18 cellular contexts compared by ENCODE assay signal in the genomic region with DNA sequence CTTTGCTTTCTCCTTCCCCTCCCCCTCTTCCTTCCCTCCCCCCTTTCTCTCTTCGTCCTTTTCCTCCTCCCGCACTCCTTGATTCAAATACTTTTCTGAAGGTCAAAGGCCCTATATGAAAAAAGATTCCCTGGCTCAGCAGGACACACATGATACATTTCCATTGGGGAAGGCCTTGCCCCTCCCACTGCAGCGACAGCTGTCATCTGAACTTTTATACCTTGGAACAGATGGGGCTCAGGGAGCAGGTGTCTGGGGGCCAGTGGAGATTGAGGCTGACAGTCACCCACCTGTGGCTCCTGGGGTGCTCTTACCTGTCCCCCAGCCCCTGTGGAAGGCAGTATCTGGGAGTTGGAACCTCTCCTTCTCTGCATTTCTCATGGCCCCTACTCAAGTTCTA.
"Had no signal": no experiment of that assay in that cellular context is flagged by ENCODE, and none has a peak within 500 bp of the region (broad histone marks: within the 10 kb centered on the region; RNA-seq: fewer than 3 reads in every experiment).

No MANE protein-coding gene starts in this region.

- H3K4me1 Mint-ChIP-seq: activated naive CD8-positive, alpha-beta T cell treated with anti-CD3 and anti-CD28 coated beads, Interleukin-2, amount 10 ng/mL, durations not matched to agents 7 days and 5 days; endodermal cell had no signal

- H3K27me3 ChIP-seq: cardiac muscle cell had no signal

- FAIRE-seq: islet of Langerhans had no signal

- H3K27ac Mint-ChIP-seq: activated CD4-positive, alpha-beta memory T cell treated with anti-CD3 and anti-CD28 coated beads for 36 hours; activated CD4-positive, alpha-beta T cell treated with anti-CD3 and anti-CD28 coated beads for 36 hours; activated naive CD8-positive, alpha-beta T cell treated with anti-CD3 and anti-CD28 coated beads, Interleukin-2, amount 10 ng/mL, durations not matched to agents 7 days and 5 days; endodermal cell; natural killer cell treated with Interleukin-12 subunit alpha and Interleukin-12 subunit beta and Interleukin-15 and Interleukin-18, amount 100 ng/mL, for 72 hours; WTC11 had no signal

- H3K36me3 Mint-ChIP-seq: activated CD4-positive, alpha-beta memory T cell treated with anti-CD3 and anti-CD28 coated beads for 36 hours; activated naive CD8-positive, alpha-beta T cell treated with anti-CD3 and anti-CD28 coated beads, Interleukin-2, amount 10 ng/mL, durations not matched to agents 7 days and 5 days; natural killer cell treated with Interleukin-12 subunit alpha and Interleukin-12 subunit beta and Interleukin-15 and Interleukin-18, amount 100 ng/mL, for 72 hours had no signal

- H3K4me3 ChIP-seq: cardiac muscle cell, lower lobe of right lung, upper lobe of right lung had no signal

- H3K4me3 Mint-ChIP-seq: activated CD4-positive, alpha-beta memory T cell treated with anti-CD3 and anti-CD28 coated beads for 36 hours; activated CD4-positive, alpha-beta T cell treated with anti-CD3 and anti-CD28 coated beads for 36 hours; activated naive CD8-positive, alpha-beta T cell treated with anti-CD3 and anti-CD28 coated beads, Interleukin-2, amount 10 ng/mL, durations not matched to agents 7 days and 5 days; endodermal cell; natural killer cell treated with Interleukin-12 subunit alpha and Interleukin-12 subunit beta and Interleukin-15 and Interleukin-18, amount 100 ng/mL, for 72 hours; WTC11 had no signal

- H3K4me1 ChIP-seq: upper lobe of right lung had no signal

- H3K27ac ChIP-seq: cardiac muscle cell, epithelial cell of prostate, lower lobe of right lung, upper lobe of right lung had no signal

- H3K9me3 Mint-ChIP-seq: activated CD4-positive, alpha-beta memory T cell treated with anti-CD3 and anti-CD28 coated beads for 36 hours; activated naive CD8-positive, alpha-beta T cell treated with anti-CD3 and anti-CD28 coated beads, Interleukin-2, amount 10 ng/mL, durations not matched to agents 7 days and 5 days; endodermal cell; natural killer cell treated with Interleukin-12 subunit alpha and Interleukin-12 subunit beta and Interleukin-15 and Interleukin-18, amount 100 ng/mL, for 72 hours had no signal

- ATAC-seq: activated CD4-positive, alpha-beta T cell treated with anti-CD3 and anti-CD28 coated beads for 36 hours; lower lobe of right lung; natural killer cell treated with Interleukin-12 subunit alpha and Interleukin-12 subunit beta and Interleukin-15 and Interleukin-18, amount 100 ng/mL, for 72 hours; sciatic nerve; upper lobe of right lung had no signal

- H3K27me3 Mint-ChIP-seq: activated CD4-positive, alpha-beta memory T cell treated with anti-CD3 and anti-CD28 coated beads for 36 hours; activated CD4-positive, alpha-beta T cell treated with anti-CD3 and anti-CD28 coated beads for 36 hours had no signal

- DNase-seq: activated CD4-positive, alpha-beta memory T cell treated with anti-CD3 and anti-CD28 coated beads for 36 hours; activated CD4-positive, alpha-beta T cell treated with anti-CD3 and anti-CD28 coated beads for 36 hours; activated naive CD4-positive, alpha-beta T cell; activated naive CD8-positive, alpha-beta T cell treated with anti-CD3 and anti-CD28 coated beads, Interleukin-2, amount 10 ng/mL, durations not matched to agents 7 days and 5 days; activated T-cell treated with anti-CD3 and anti-CD28 coated beads for 4 hours; amygdala; endodermal cell; foreskin fibroblast; hippocampal formation; lower lobe of right lung; stimulated activated naive CD4-positive, alpha-beta T cell; upper lobe of right lung had no signal

- H3K36me3 ChIP-seq: cardiac muscle cell, lower lobe of right lung, upper lobe of right lung had no signal

- H3K9me3 ChIP-seq: lower lobe of right lung, upper lobe of right lung had no signal
